ENCODE assay signal across 2 cellular contexts in genomic region chr18:69978743-69979715, GRCh38.
TF ChIP-seq lines count a peak whose summit lies in the region.

No MANE protein-coding gene starts in this region.

TF ChIP-seq in SK-N-SH treated with all-trans-retinoic acid at 6 μM for 48 hours, 23 proteins besides CTCF, POLR2A, EP300 and RAD21 (continued from another document):
- TF ChIP-seq PATZ1 (CRISPR knock-in tag; IDR thresholded peaks at IDR 0.05; ENCODE audit: borderline replicate concordance) (no peak), TCF4 (CRISPR knock-in tag; IDR thresholded peaks at IDR 0.05; ENCODE audit: borderline replicate concordance) (no peak), POU6F1 (CRISPR knock-in tag; IDR thresholded peaks at IDR 0.05; ENCODE audit: borderline replicate concordance, low read depth) (no peak), ZFP3 (CRISPR knock-in tag; IDR thresholded peaks at IDR 0.05) (no peak)

TF ChIP-seq in GM23338, 12 proteins besides CTCF, POLR2A, EP300 and RAD21 (continued from another document):
- TF ChIP-seq ZNF462 (CRISPR knock-in tag; IDR thresholded peaks at IDR 0.05) (no peak), CREB1 (CRISPR knock-in tag; IDR thresholded peaks at IDR 0.05; ENCODE audit: low read depth) (no peak), STAT1 (IDR thresholded peaks at IDR 0.05; ENCODE audit: unreplicated experiment) (no peak)
